ENCODE assay signal across 12 cellular contexts in the genomic region with DNA sequence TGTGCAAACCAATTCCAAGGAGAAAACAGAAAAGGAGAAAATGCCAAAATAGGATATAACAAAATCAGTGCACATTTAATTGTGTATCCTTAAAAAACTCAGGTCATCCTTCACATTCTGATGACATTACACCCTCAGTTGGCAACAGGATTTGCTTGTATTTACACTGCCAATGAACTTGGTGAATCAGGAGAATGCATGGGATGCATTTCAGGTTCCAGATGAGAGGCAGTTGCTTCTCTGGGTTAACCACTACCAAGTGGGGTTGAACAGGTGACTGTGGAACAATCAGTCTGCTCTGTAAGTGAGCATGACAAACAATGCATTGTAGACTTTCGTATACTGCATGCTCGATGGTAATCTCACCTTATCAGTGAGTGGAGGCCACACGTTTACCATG.
A peak's percentile ranks its signal among the peaks of the same experiment; 100 is the strongest.
DNase-seq lines count a peak whose midpoint lies in the region; ATAC-seq and TF ChIP-seq lines count a peak whose summit lies in the region.
"Had no signal": no experiment of that assay in that cellular context is flagged by ENCODE, and none has a peak within 500 bp of the region (broad histone marks: within the 10 kb centered on the region; RNA-seq: fewer than 3 reads in every experiment).

No MANE protein-coding gene starts in this region.

- 68% methylated on average over 3 of the region's 3 CpGs for WGBS in hepatocyte (ENCODE audit: low lambda C conversion rate, missing lambda C conversion rate)

- H4K20me1 ChIP-seq in hepatocyte (ENCODE audit: insufficient read depth, poor library complexity, severe bottlenecking) = no peaks in the 10 kb centered on the region

- H3K27me3 Mint-ChIP-seq in HFFc6 (ENCODE audit: insufficient read depth) (no peaks in the 10 kb centered on the region; the same call in none of the 2 replicates), WTC11 (ENCODE audit: low read depth) (no peaks in the 10 kb centered on the region)

- H3K9me3 ChIP-seq in hepatocyte (ENCODE audit: low read depth) (no peaks in the 10 kb centered on the region), subcutaneous abdominal adipose tissue (ENCODE audit: control insufficient read depth in 5 of 5, low read length in 5 of 5) (no peaks in the 10 kb centered on the region)

- ATAC-seq in WTC11 = no peak

- H3K4me2 ChIP-seq in hepatocyte = peak overlapping the region; percentile 64

- DNase-seq in HFFc6 (peak; percentile 51), astrocyte of the spinal cord (ENCODE audit: low read depth, low spot score) (peak; percentile 54), hepatocyte (ENCODE audit: low spot score) (no peak), NCI-H510A (lab: John Stamatoyannopoulos, UW) (no peak), NCI-H446 treated with DMSO at 0.1 percent for 48 hours (lab: John Stamatoyannopoulos, UW) (no peak), WTC11 (ENCODE audit: low spot score) (no peak), GM20000 (ENCODE audit: low spot score) (no peak)
- DNase-seq: CD4-positive, alpha-beta T cell; KG1; NCI-H2029 treated with DMSO at 0.1 percent for 48 hours had no signal

- POLR2A ChIA-PET in WTC11 (lab: Charles Lee) = no interaction called here

- peak overlapping the region; percentile 75 for H3K27ac Mint-ChIP-seq in HFFc6
- no peak overlapping the region for H3K27ac Mint-ChIP-seq in WTC11
- H3K27ac Mint-ChIP-seq: CD4-positive, alpha-beta T cell had no signal

- H3K4me3 ChIP-seq in astrocyte of the spinal cord (ENCODE audit: low read depth, low read length) = no peak overlapping the region
- H3K4me3 ChIP-seq in hepatocyte = no peak overlapping the region
- no peak overlapping the region for H3K4me3 ChIP-seq in subcutaneous abdominal adipose tissue (ENCODE audit: low read depth in 1 of 5, low read length in 5 of 5)
- H3K4me3 ChIP-seq: cardiac muscle cell had no signal

- in situ Hi-C loops in astrocyte of the spinal cord (cut with HindIII; ENCODE audit: low sequenced_read_pairs) = no loop called here

- no peak for TF ChIP-seq CTCF in HFFc6 (IDR thresholded peaks at IDR 0.05)
- no peak for TF ChIP-seq CTCF in astrocyte of the spinal cord (IDR thresholded peaks at IDR 0.05; ENCODE audit: low read depth, low read length)
- TF ChIP-seq CTCF in hepatocyte (IDR thresholded peaks at IDR 0.05; ENCODE audit: poor library complexity) = no peak
- TF ChIP-seq CTCF in WTC11 (IDR thresholded peaks at IDR 0.05) = no peak
- no peak for TF ChIP-seq CTCF in GM20000 (IDR thresholded peaks at IDR 0.05; ENCODE audit: extremely low read depth, missing control alignments)

- no peaks in the 10 kb centered on the region for H3K36me3 ChIP-seq in hepatocyte (replicated peaks; ENCODE audit: insufficient read depth, low read depth)
- no peaks in the 10 kb centered on the region for H3K36me3 ChIP-seq in subcutaneous abdominal adipose tissue (ENCODE audit: control insufficient read depth in 5 of 5, insufficient read depth in 5 of 5, low read length in 5 of 5)
- H3K36me3 ChIP-seq: cardiac muscle cell had no signal

- peak overlapping the region; percentile 65 for H3K27ac ChIP-seq in hepatocyte
- H3K27ac ChIP-seq in subcutaneous abdominal adipose tissue (ENCODE audit: low read depth, low read length) = peak overlapping the region; percentile 63

- peaks cover 36% of the 10 kb centered on the region for H3K79me2 ChIP-seq in hepatocyte

- CTCF ChIA-PET in WTC11 (lab: Charles Lee) = no interaction called here

- H3K36me3 Mint-ChIP-seq in HFFc6 (ENCODE audit: low read depth) = peaks cover 56% of the 10 kb centered on the region
- H3K36me3 Mint-ChIP-seq in WTC11 = no peaks in the 10 kb centered on the region

- no peak overlapping the region for H3K9ac ChIP-seq in subcutaneous abdominal adipose tissue (ENCODE audit: low read length in 5 of 5)

- H3K9me3 Mint-ChIP-seq in HFFc6 (no peaks in the 10 kb centered on the region), WTC11 (no peaks in the 10 kb centered on the region)
- H3K9me3 Mint-ChIP-seq: CD4-positive, alpha-beta T cell had no signal

- H3K4me1 ChIP-seq in hepatocyte (ENCODE audit: insufficient read depth) = peaks cover 20% of the 10 kb centered on the region
- H3K4me1 ChIP-seq in subcutaneous abdominal adipose tissue (ENCODE audit: control insufficient read depth in 5 of 5, insufficient read depth in 5 of 5, low read length in 5 of 5) = peaks cover 2 to 64% (median 44%) of the 10 kb centered on the region in 5 donors

- H3K4me3 Mint-ChIP-seq in HFFc6 = no peak overlapping the region
- H3K4me3 Mint-ChIP-seq in WTC11 = no peak overlapping the region
- H3K4me3 Mint-ChIP-seq: CD4-positive, alpha-beta T cell had no signal

- H2AFZ ChIP-seq in hepatocyte = no peak overlapping the region

- no peaks in the 10 kb centered on the region for H3K9me2 ChIP-seq in hepatocyte (replicated peaks; ENCODE audit: insufficient read depth)

- H3K4me1 Mint-ChIP-seq in HFFc6 (ENCODE audit: low read depth) (peaks cover 76% of the 10 kb centered on the region), WTC11 (peaks cover 18% of the 10 kb centered on the region)

- H3K27me3 ChIP-seq in hepatocyte = no peaks in the 10 kb centered on the region
- H3K27me3 ChIP-seq in subcutaneous abdominal adipose tissue (ENCODE audit: control insufficient read depth in 5 of 5, insufficient read depth in 4 of 5, low read length in 5 of 5) = no peaks in the 10 kb centered on the region
- H3K27me3 ChIP-seq: cardiac muscle cell had no signal

TF ChIP-seq in WTC11, 78 proteins besides CTCF, POLR2A, EP300 and RAD21:
- TF ChIP-seq OVOL2 (CRISPR knock-in tag; IDR thresholded peaks at IDR 0.05; ENCODE audit: borderline replicate concordance) (no peak), MLX (CRISPR knock-in tag; IDR thresholded peaks at IDR 0.05) (no peak), ZNF416 (CRISPR knock-in tag; IDR thresholded peaks at IDR 0.05) (no peak), SMAD4 (CRISPR knock-in tag; IDR thresholded peaks at IDR 0.05) (no peak), ZBTB43 (CRISPR knock-in tag; IDR thresholded peaks at IDR 0.05) (no peak)
- TF ChIP-seq, protein P1, sequence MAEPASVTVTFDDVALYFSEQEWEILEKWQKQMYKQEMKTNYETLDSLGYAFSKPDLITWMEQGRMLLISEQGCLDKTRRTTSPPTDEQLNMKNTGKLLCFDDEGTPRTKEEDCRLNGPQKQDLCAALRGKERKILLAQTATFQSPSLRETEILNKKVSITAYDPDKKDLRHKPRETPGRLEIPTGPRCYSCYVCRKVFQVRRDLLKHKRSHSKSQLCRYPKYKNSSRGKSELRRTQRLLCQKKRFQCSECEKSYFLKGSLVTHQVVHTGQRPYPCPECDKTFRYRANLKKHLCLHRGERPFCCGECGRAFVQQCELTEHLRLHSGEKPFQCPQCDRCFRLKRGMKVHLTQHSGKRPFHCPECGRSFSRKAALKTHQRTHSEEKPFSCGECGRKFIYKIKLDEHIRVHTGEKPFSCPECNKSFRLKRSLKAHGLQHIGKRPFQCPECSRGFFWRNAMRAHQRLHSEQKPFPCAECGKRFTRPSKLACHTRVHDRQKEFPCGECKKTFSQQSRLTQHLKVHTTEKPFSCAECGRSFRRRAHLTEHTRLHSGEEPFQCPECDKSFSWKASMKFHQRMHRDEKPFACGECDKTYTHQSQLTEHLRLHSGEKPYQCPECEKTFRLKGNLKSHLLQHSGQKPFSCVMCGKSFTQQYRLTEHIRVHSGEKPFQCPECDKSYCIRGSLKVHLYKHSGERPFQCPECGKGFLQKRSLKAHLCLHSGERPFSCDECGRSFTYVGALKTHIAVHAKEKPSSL (CRISPR knock-in tag; conservative IDR thresholded peaks at IDR 0.05) = no peak
- TF ChIP-seq, protein P2, sequence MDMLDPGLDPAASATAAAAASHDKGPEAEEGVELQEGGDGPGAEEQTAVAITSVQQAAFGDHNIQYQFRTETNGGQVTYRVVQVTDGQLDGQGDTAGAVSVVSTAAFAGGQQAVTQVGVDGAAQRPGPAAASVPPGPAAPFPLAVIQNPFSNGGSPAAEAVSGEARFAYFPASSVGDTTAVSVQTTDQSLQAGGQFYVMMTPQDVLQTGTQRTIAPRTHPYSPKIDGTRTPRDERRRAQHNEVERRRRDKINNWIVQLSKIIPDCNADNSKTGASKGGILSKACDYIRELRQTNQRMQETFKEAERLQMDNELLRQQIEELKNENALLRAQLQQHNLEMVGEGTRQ (CRISPR knock-in tag; IDR thresholded peaks at IDR 0.05) = no peak

Comparison
In these comparisons a context has a peak if more than half of its experiments do, and no peak if none do; other contexts are left out.
1. DNase-seq: peak in HFFc6 (single experiment) and astrocyte of the spinal cord (single experiment); none in hepatocyte (single experiment), NCI-H510A (single experiment), NCI-H446 treated with DMSO at 0.1 percent for 48 hours (single experiment), WTC11 (single experiment) and GM20000 (single experiment).